Comparison of ENCODE assay signal across 1 cellular context in the genomic region with DNA sequence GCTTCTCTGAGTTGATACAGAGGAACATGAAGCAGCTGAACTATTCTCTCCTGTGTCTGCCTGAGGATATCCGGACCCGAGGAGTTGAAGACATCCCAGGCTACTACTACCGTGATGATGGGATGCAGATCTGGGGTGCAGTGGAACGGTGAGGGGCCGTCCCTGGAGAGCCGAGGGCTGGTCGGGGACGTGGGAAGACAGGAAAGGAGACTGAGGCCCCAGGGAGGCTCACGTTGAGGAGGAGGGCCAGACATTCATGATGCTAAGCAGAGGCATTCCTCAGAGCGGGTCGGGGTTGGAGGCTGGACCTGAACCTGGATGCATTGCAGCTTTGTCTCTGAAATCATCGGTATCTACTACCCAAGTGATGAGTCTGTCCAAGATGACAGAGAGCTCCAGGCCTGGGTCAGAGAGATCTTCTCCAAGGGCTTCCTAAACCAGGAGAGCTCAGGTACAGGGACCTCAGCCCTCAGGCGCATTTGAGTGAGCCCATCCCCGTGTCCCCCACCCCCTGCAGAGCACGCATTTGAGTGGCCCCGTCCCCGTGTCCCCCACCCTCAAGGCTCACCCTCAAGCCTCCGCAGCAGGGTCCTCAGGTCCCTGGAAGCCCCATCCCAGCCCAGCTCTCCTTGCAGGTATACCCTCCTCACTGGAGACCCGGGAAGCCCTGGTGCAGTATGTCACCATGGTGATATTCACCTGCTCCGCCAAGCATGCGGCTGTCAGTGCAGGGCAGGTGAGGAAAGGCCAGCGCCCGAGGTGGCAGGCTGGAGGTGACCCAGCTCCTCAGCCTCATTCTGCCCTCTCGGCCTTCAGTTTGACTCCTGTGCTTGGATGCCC.
TF ChIP-seq lines count a peak whose summit lies in the region.

No MANE protein-coding gene starts in this region.

TF ChIP-seq in H1, 55 proteins besides CTCF, POLR2A, EP300 and RAD21:
- TF ChIP-seq TBP (IDR thresholded peaks at IDR 0.05; ENCODE audit: low read depth, low read length) (no peak), ATF3 (IDR thresholded peaks at IDR 0.05; ENCODE audit: insufficient read depth, low read depth, low read length) (no peak), SRF (IDR thresholded peaks at IDR 0.05; ENCODE audit: low read depth, low read length) (no peak), EGR1 (IDR thresholded peaks at IDR 0.05; ENCODE audit: borderline replicate concordance, low read depth, low read length) (no peak), FOSL1 (IDR thresholded peaks at IDR 0.05; ENCODE audit: insufficient read depth, low read depth, low read length) (no peak), HDAC6 (IDR thresholded peaks at IDR 0.05; ENCODE audit: low read depth, low read length) (no peak), PHF8 (conservative IDR thresholded peaks at IDR 0.05; ENCODE audit: low read depth, low read length) (no peak), NRF1 (IDR thresholded peaks at IDR 0.05; ENCODE audit: low read depth, low read length) (no peak), CTBP2 (IDR thresholded peaks at IDR 0.05; ENCODE audit: borderline replicate concordance, insufficient read depth, insufficient read length, low read length) (no peak), SP4 (IDR thresholded peaks at IDR 0.05; ENCODE audit: low read length) (no peak), GTF2F1 (IDR thresholded peaks at IDR 0.05; ENCODE audit: borderline replicate concordance, low read depth, low read length) (no peak), BRCA1 (IDR thresholded peaks at IDR 0.05; ENCODE audit: low read depth, low read length) (no peak), POU5F1 (IDR thresholded peaks at IDR 0.05; ENCODE audit: low read depth, low read length) (no peak), TEAD4 (IDR thresholded peaks at IDR 0.05; ENCODE audit: low read depth, low read length) (no peak), KDM1A (IDR thresholded peaks at IDR 0.05; ENCODE audit: borderline replicate concordance, low read length) (no peak), KDM5A (IDR thresholded peaks at IDR 0.05; ENCODE audit: low read length) (no peak), RNF2 (IDR thresholded peaks at IDR 0.05; ENCODE audit: borderline replicate concordance, low read depth, low read length, missing control alignments, poor library complexity, severe bottlenecking) (no peak), SIX5 (IDR thresholded peaks at IDR 0.05; ENCODE audit: low read depth, low read length) (no peak)
TF ChIP-seq in H1: peak in this region for 0.
